Comparison of ENCODE assay signal across 8 cellular contexts in genomic region chr1:34984435-34985062, GRCh38. TPM values are rescaled to one million over a fixed set of nuclear protein-coding genes. Genes with fewer than 3 reads are reported as not detected.
DNase-seq lines count a peak whose midpoint lies in the region; ATAC-seq and TF ChIP-seq lines count a peak whose summit lies in the region.

No MANE protein-coding gene starts in this region.

- peak overlapping the region; percentile 97 for H3K27ac Mint-ChIP-seq in activated naive CD4-positive, alpha-beta T cell treated with anti-CD3 and anti-CD28 coated beads, Interleukin-2, amount 50 U/mL, for 24 hours

- H3K27me3 ChIP-seq in SU-DHL-6 (ENCODE audit: low read length): no peaks in the 10 kb centered on the region
- no peaks in the 10 kb centered on the region for H3K27me3 ChIP-seq in uterus

- no peaks in the 10 kb centered on the region for H4K20me1 ChIP-seq in SU-DHL-6 (ENCODE audit: low read depth, low read length)

- no peak for TF ChIP-seq POLR2A in uterus (IDR thresholded peaks at IDR 0.05)

- H3K27me3 Mint-ChIP-seq in activated naive CD4-positive, alpha-beta T cell treated with anti-CD3 and anti-CD28 coated beads, Interleukin-2, amount 50 U/mL, for 24 hours: no peaks in the 10 kb centered on the region

- peaks cover 54% of the 10 kb centered on the region for H3K4me1 Mint-ChIP-seq in activated naive CD4-positive, alpha-beta T cell treated with anti-CD3 and anti-CD28 coated beads, Interleukin-2, amount 50 U/mL, for 24 hours

- intact Hi-C loops in uterus (cut with DNase I; ENCODE audit: low total_unique reads): no loop called here

- peak overlapping the region; percentile 99 for H2AFZ ChIP-seq in SU-DHL-6 (ENCODE audit: low read depth, low read length, severe bottlenecking)

- TF ChIP-seq CTCF in SU-DHL-6 (IDR thresholded peaks at IDR 0.05; ENCODE audit: insufficient read depth, low read length, poor library complexity, severe bottlenecking): no peak
- TF ChIP-seq CTCF in uterus (IDR thresholded peaks at IDR 0.05): no peak

- no peak for DNase-seq in activated naive CD4-positive, alpha-beta T cell (lab: John Stamatoyannopoulos, UW)
- DNase-seq in epithelial cell of prostate (ENCODE audit: low read depth, low spot score): no peak
- DNase-seq in mucosa of gallbladder (ENCODE audit: low spot score): peak; percentile 18
- peak; percentile 61 to 64 for DNase-seq in uterus

- peak overlapping the region; percentile 74 for H3K4me2 ChIP-seq in SU-DHL-6 (ENCODE audit: low read depth, low read length, poor library complexity, severe bottlenecking)

- no peaks in the 10 kb centered on the region for H3K9me2 ChIP-seq in SU-DHL-6 (replicated peaks; ENCODE audit: insufficient read depth, low read length)

- H3K9ac ChIP-seq in SU-DHL-6 (ENCODE audit: low read length): peak overlapping the region; percentile 88

- peak overlapping the region; percentile 98 for H3K4me3 ChIP-seq in SU-DHL-6 (ENCODE audit: insufficient read depth, low read length, poor library complexity, severe bottlenecking)
- H3K4me3 ChIP-seq in uterus: peak overlapping the region; percentile 43 to 86

- ATAC-seq in HG03064 (IDR thresholded peaks at IDR 0.05; ENCODE audit: low read depth, unreplicated experiment): peak; percentile 10
- ATAC-seq in HG03108 (IDR thresholded peaks at IDR 0.05; ENCODE audit: unreplicated experiment): no peak

- H3K4me3 Mint-ChIP-seq in activated naive CD4-positive, alpha-beta T cell treated with anti-CD3 and anti-CD28 coated beads, Interleukin-2, amount 50 U/mL, for 24 hours: peak overlapping the region; percentile 98

- peaks cover 7% of the 10 kb centered on the region; the same call in 1 of the 2 replicates for H3K79me2 ChIP-seq in SU-DHL-6 (ENCODE audit: insufficient read depth, low read length)

- H3K9me3 Mint-ChIP-seq in activated naive CD4-positive, alpha-beta T cell treated with anti-CD3 and anti-CD28 coated beads, Interleukin-2, amount 50 U/mL, for 24 hours: no peaks in the 10 kb centered on the region

- H3F3A ChIP-seq in SU-DHL-6 (ENCODE audit: insufficient read depth): peaks cover 28% of the 10 kb centered on the region

- peaks cover 7 to 9% of the 10 kb centered on the region in 2 donors for H3K4me1 ChIP-seq in uterus

- H3K27ac ChIP-seq in SU-DHL-6 (ENCODE audit: low read depth, low read length): peak overlapping the region; percentile 63
- H3K27ac ChIP-seq in epithelial cell of prostate: peak overlapping the region; percentile 55
- peak overlapping the region; percentile 86 to 97 for H3K27ac ChIP-seq in uterus

- peaks cover 4% of the 10 kb centered on the region; the same call in 1 of the 2 replicates for H3K36me3 ChIP-seq in SU-DHL-6 (ENCODE audit: low read length)
- no peaks in the 10 kb centered on the region for H3K36me3 ChIP-seq in uterus

- H3K9me3 ChIP-seq in SU-DHL-6 (ENCODE audit: insufficient read depth, low read length) (no peaks in the 10 kb centered on the region), uterus (no peaks in the 10 kb centered on the region)

- peaks cover 7% of the 10 kb centered on the region for H3K36me3 Mint-ChIP-seq in activated naive CD4-positive, alpha-beta T cell treated with anti-CD3 and anti-CD28 coated beads, Interleukin-2, amount 50 U/mL, for 24 hours

RNA-seq across cellular contexts. Expression of gene TMEM35B, which starts 0.6 kb away (rescaled TPM):
- total RNA-seq in mucosa of gallbladder (70.2 TPM), uterus (100 to 1,000 TPM in 1 of 4 donors, 10 to 100 TPM in 3; 35.6 to 106 (median 71.2) TPM)

RNA-seq across cellular contexts. Expression of gene ZMYM6, which starts 47.2 kb away (rescaled TPM):
- total RNA-seq in mucosa of gallbladder (19.6 TPM), uterus (10 to 100 TPM; 13.5 to 41.1 (median 21.5) TPM)

RNA-seq across cellular contexts. Expression of gene DLGAP3, which starts 55.1 kb away (rescaled TPM):
- total RNA-seq in mucosa of gallbladder (0.43 TPM), uterus (under 1 TPM in 1 of 4 donors, not detected in 3; 0.14 TPM)

Comparison
In these comparisons a context has a peak if more than half of its experiments do, and no peak if none do; other contexts are left out.
1. DNase-seq: peak in mucosa of gallbladder (single experiment) and uterus (2 of 2); none in activated naive CD4-positive, alpha-beta T cell (0 of 4) and epithelial cell of prostate (single experiment).
2. Peak in every context shown above with its lines, with median percentiles within 50 percentile points of each other: H3K27ac ChIP-seq.